ENCODE assay signal across 10 cellular contexts in the genomic region with DNA sequence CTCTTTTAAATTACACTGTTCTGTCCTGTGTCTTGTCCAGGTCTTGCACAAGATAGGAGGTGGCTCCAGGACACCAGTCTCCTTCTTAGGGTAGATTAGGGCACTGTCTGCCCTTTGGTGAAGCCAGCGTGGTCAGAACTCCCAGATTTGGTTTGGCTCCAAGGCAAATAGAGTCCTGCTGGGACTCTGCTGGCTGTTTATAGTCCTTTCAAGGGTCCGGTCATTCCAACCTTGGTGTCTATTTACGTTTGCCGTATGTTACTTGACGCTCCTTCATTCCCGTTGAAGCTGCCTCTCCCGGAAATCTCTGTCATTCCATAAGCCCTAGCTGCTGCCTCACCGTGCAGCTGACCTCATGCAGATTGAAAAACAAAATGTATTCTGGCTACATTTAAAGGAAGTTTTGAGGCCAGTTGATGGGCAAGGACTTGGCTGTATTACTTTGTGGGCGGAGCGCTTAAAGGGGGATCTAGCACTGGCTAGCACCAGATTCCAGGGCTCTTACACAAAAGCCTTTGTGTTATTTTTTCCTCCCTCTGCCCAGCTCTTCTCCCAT.
DNase-seq lines count a peak whose midpoint lies in the region; ATAC-seq and TF ChIP-seq lines count a peak whose summit lies in the region.
"Had no signal": no experiment of that assay in that cellular context is flagged by ENCODE, and none has a peak within 500 bp of the region (broad histone marks: within the 10 kb centered on the region; RNA-seq: fewer than 3 reads in every experiment).

No MANE protein-coding gene starts in this region.

- DNase-seq in DMS53 (lab: John Stamatoyannopoulos, UW) (peak; percentile 3), DMS53 treated with DMSO at 0.1 percent for 48 hours (lab: John Stamatoyannopoulos, UW; ENCODE audit: unreplicated experiment) (no peak), epidermal melanocyte (ENCODE audit: insufficient read length, low spot score) (peak; percentile 50), mesothelial cell of epicardium (ENCODE audit: low spot score in 2 of 2, unreplicated experiment in 2 of 2) (no peak), upper lobe of right lung (no peak), GM10266 (ENCODE audit: extremely low spot score) (no peak)
- DNase-seq in stimulated activated CD4-positive, alpha-beta T cell treated with anti-CD3 and anti-CD28 coated beads, Interleukin-4, amount 100 ng/mL, for 24 hours, result no peak
- DNase-seq: 8988T had no signal

- intact Hi-C loops in upper lobe of right lung (cut with DNase I), result no loop called here

- H3K27ac Mint-ChIP-seq in mesothelial cell of epicardium, result peak overlapping the region; percentile 49

- no peak overlapping the region for H3K27ac ChIP-seq in upper lobe of right lung
- H3K27ac ChIP-seq: neutrophil had no signal

- no peaks in the 10 kb centered on the region for H3K9me3 ChIP-seq in upper lobe of right lung
- H3K9me3 ChIP-seq: neutrophil had no signal

- no peaks in the 10 kb centered on the region for H3K27me3 Mint-ChIP-seq in mesothelial cell of epicardium (ENCODE audit: low read depth)

- no peaks in the 10 kb centered on the region for H3K36me3 Mint-ChIP-seq in mesothelial cell of epicardium

- peaks cover 49% of the 10 kb centered on the region for H3K4me1 Mint-ChIP-seq in mesothelial cell of epicardium

- no peaks in the 10 kb centered on the region for H3K36me3 ChIP-seq in upper lobe of right lung
- H3K36me3 ChIP-seq: neutrophil had no signal

- no peak overlapping the region for H3K4me3 ChIP-seq in upper lobe of right lung

- H3K4me1 ChIP-seq in upper lobe of right lung, result no peaks in the 10 kb centered on the region

- no peaks in the 10 kb centered on the region for H3K27me3 ChIP-seq in upper lobe of right lung
- H3K27me3 ChIP-seq: neutrophil had no signal

- ATAC-seq in upper lobe of right lung, result peak; percentile 58
- no peak for ATAC-seq in HG02798 (IDR thresholded peaks at IDR 0.05; ENCODE audit: poor library complexity, unreplicated experiment)

- H3K4me3 Mint-ChIP-seq in mesothelial cell of epicardium, result no peak overlapping the region

- TF ChIP-seq CTCF in mesothelial cell of epicardium (IDR thresholded peaks at IDR 0.05; ENCODE audit: unreplicated experiment) (no peak), upper lobe of right lung (IDR thresholded peaks at IDR 0.05) (no peak), GM10266 (IDR thresholded peaks at IDR 0.05; ENCODE audit: control insufficient read depth, insufficient read depth, low read depth, missing control alignments) (no peak)

- H3K9me3 Mint-ChIP-seq in mesothelial cell of epicardium, result peaks cover under 1% of the 10 kb centered on the region

Comparison
In these comparisons a context has a peak if more than half of its experiments do, and no peak if none do; other contexts are left out.
1. DNase-seq: peak in DMS53 (single experiment) and epidermal melanocyte (single experiment); none in DMS53 treated with DMSO at 0.1 percent for 48 hours (single experiment), mesothelial cell of epicardium (0 of 2), upper lobe of right lung (single experiment), GM10266 (single experiment) and stimulated activated CD4-positive, alpha-beta T cell treated with anti-CD3 and anti-CD28 coated beads, Interleukin-4, amount 100 ng/mL, for 24 hours (single experiment).